Comparison of ENCODE assay signal across 9 cellular contexts in the genomic region with DNA sequence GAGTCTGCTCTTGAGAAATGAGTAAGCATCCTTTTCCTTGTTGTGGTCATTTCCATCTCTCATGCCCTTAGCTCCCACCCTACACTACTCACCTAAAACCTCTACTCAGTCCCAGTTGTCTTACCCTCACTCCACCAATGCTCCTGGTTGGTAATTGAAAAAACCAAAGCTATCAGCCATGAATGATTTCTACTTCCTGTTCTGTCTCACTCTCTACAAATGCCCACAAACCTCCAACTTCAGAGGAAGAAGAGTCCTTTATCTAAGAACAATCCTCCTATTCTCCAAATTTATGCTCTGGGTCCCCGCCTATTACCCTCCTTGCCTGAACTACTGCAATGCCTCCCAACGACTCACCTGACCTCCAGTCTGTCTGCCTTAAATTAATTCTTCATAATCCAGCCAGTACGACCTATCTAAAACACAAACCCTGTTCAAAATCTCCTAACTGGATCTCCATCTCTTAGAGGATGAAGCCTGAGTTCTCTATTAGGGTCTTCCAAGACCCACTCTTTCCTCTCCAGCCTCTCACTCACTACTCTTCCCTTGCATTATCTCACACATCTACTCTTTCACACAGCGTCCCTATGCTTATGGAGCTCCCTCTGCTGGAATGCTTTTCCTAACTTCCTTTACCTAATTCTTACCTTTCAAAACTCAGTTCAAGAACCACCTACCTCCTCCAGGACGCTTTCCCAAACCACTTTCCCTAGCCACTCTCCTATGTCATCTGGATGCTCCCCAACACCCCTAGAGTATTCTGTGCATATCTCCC. TPM values are rescaled to one million over a fixed set of nuclear protein-coding genes. Genes with fewer than 3 reads are reported as not detected.
DNase-seq lines count a peak whose midpoint lies in the region; ATAC-seq and TF ChIP-seq lines count a peak whose summit lies in the region.
"Had no signal": no experiment of that assay in that cellular context is flagged by ENCODE, and none has a peak within 500 bp of the region (broad histone marks: within the 10 kb centered on the region; RNA-seq: fewer than 3 reads in every experiment).

No MANE protein-coding gene starts in this region.

- no peaks in the 10 kb centered on the region for H3K27me3 Mint-ChIP-seq in CD4-positive, alpha-beta memory T cell
- H3K27me3 Mint-ChIP-seq in stimulated activated naive CD8-positive, alpha-beta T cell treated with anti-CD3 and anti-CD28 coated beads, Interleukin-15, Interleukin-2, amounts not matched to agents 100 ng/mL and 50 ng/mL, for 24 hours: no peaks in the 10 kb centered on the region

- peak overlapping the region in 6 of 8 donors; percentile 6 to 66 (median 40) for H3K4me3 Mint-ChIP-seq in CD4-positive, alpha-beta memory T cell
- peak overlapping the region; percentile 14 for H3K4me3 Mint-ChIP-seq in stimulated activated naive CD8-positive, alpha-beta T cell treated with anti-CD3 and anti-CD28 coated beads, Interleukin-15, Interleukin-2, amounts not matched to agents 100 ng/mL and 50 ng/mL, for 24 hours

- intact Hi-C loops in CD4-positive, alpha-beta memory T cell (cut with micrococcal nuclease): loop anchor here (1.0 to 2.0 kb wide), 5 partner anchors 26 to 283 kb away; a partner anchor contains a TSS

- H3K4me1 ChIP-seq in CD4-positive, alpha-beta memory T cell (ENCODE audit: insufficient read depth, low read length): peaks cover 42% of the 10 kb centered on the region

- peaks cover 32% of the 10 kb centered on the region for H3K36me3 ChIP-seq in CD4-positive, alpha-beta memory T cell (ENCODE audit: insufficient read depth, low read length)

- no peaks in the 10 kb centered on the region for H3K27me3 ChIP-seq in CD4-positive, alpha-beta memory T cell (ENCODE audit: insufficient read depth, low read length)
- H3K27me3 ChIP-seq: SJSA1 had no signal

- H3K36me3 Mint-ChIP-seq in CD4-positive, alpha-beta memory T cell: peaks cover 34 to 48% of the 10 kb centered on the region in 2 donors
- H3K36me3 Mint-ChIP-seq in stimulated activated naive CD8-positive, alpha-beta T cell treated with anti-CD3 and anti-CD28 coated beads, Interleukin-15, Interleukin-2, amounts not matched to agents 100 ng/mL and 50 ng/mL, for 24 hours (ENCODE audit: low read depth): peaks cover 43% of the 10 kb centered on the region

- no peaks in the 10 kb centered on the region for H3K9me3 ChIP-seq in CD4-positive, alpha-beta memory T cell (ENCODE audit: control insufficient read depth in 1 of 2, low read length in 2 of 2)
- H3K9me3 ChIP-seq: SJSA1 had no signal

- peaks cover 0 to 6% (median 0%) of the 10 kb centered on the region in 8 donors for H3K9me3 Mint-ChIP-seq in CD4-positive, alpha-beta memory T cell
- H3K9me3 Mint-ChIP-seq in stimulated activated naive CD8-positive, alpha-beta T cell treated with anti-CD3 and anti-CD28 coated beads, Interleukin-15, Interleukin-2, amounts not matched to agents 100 ng/mL and 50 ng/mL, for 24 hours: no peaks in the 10 kb centered on the region

- H3K27ac ChIP-seq in CD4-positive, alpha-beta memory T cell (ENCODE audit: low read depth, low read length): peak overlapping the region; percentile 68

- CTCF ChIA-PET in CD4-positive, alpha-beta memory T cell (lab: Charles Lee; ENCODE audit: partially characterized antibody): interaction anchor here (0.8 to 18.5 kb wide), 25 partner anchors 13 to 240 kb away, joined by 3 to 556 read pairs (median 5); a partner anchor contains a TSS

- H3K4me3 ChIP-seq in CD4-positive, alpha-beta memory T cell (ENCODE audit: low read length in 2 of 2): no peak overlapping the region
- H3K4me3 ChIP-seq: SJSA1 had no signal

- DNase-seq in CD4-positive, alpha-beta memory T cell: no peak
- peak; percentile 37 for DNase-seq in fibroblast of peridontal ligament (ENCODE audit: extremely low read depth)
- DNase-seq in activated CD4-positive, CD25-positive, alpha-beta regulatory T cell treated with anti-CD3 and anti-CD28 coated beads, Interleukin-2, amount 50 U/mL, for 72 hours: no peak

- peaks cover 30 to 59% (median 47%) of the 10 kb centered on the region in 4 donors for H3K4me1 Mint-ChIP-seq in CD4-positive, alpha-beta memory T cell
- peaks cover 51% of the 10 kb centered on the region for H3K4me1 Mint-ChIP-seq in stimulated activated naive CD8-positive, alpha-beta T cell treated with anti-CD3 and anti-CD28 coated beads, Interleukin-15, Interleukin-2, amounts not matched to agents 100 ng/mL and 50 ng/mL, for 24 hours (ENCODE audit: low read depth)

- ATAC-seq in GM18868 (IDR thresholded peaks at IDR 0.05; ENCODE audit: unreplicated experiment): peak; percentile 29
- ATAC-seq in HG03432 (IDR thresholded peaks at IDR 0.05; ENCODE audit: unreplicated experiment): peak; percentile 29
- peak; percentile 51 for ATAC-seq in SK-N-SH treated with all-trans-retinoic acid at 6 μM for 48 hours
- ATAC-seq in HG03095 (IDR thresholded peaks at IDR 0.05; ENCODE audit: unreplicated experiment): no peak

- peak overlapping the region; percentile 71 to 96 (median 89) for H3K27ac Mint-ChIP-seq in CD4-positive, alpha-beta memory T cell
- H3K27ac Mint-ChIP-seq in stimulated activated naive CD8-positive, alpha-beta T cell treated with anti-CD3 and anti-CD28 coated beads, Interleukin-15, Interleukin-2, amounts not matched to agents 100 ng/mL and 50 ng/mL, for 24 hours: peak overlapping the region; percentile 90

- POLR2A ChIA-PET in CD4-positive, alpha-beta memory T cell (lab: Charles Lee; ENCODE audit: partially characterized antibody): interaction anchor here (0.6 to 7.1 kb wide), 16 partner anchors 10 to 137 kb away, joined by 3 to 136 read pairs (median 4); a partner anchor contains a TSS

TF ChIP-seq in SK-N-SH treated with all-trans-retinoic acid at 6 μM for 48 hours, 23 proteins besides CTCF, POLR2A, EP300 and RAD21:
- TF ChIP-seq ZNF70 (CRISPR knock-in tag; IDR thresholded peaks at IDR 0.05) (no peak), BACH2 (CRISPR knock-in tag; IDR thresholded peaks at IDR 0.05; ENCODE audit: borderline replicate concordance) (no peak), ZFP3 (CRISPR knock-in tag; IDR thresholded peaks at IDR 0.05) (no peak), ZNF565 (CRISPR knock-in tag; conservative IDR thresholded peaks at IDR 0.05; ENCODE audit: low read depth) (no peak), SNAI2 (CRISPR knock-in tag; IDR thresholded peaks at IDR 0.05) (no peak)

RNA-seq across cellular contexts. Expression of a gene that starts 2.2 kb away (rescaled TPM):
- 10 to 100 TPM; 37.6 to 38.6 TPM for total RNA-seq in CD4-positive, alpha-beta memory T cell
- 10 to 100 TPM; 31.4 to 32.9 TPM for polyA plus RNA-seq in CD4-positive, alpha-beta memory T cell

RNA-seq across cellular contexts. Expression of a gene that starts 2.3 kb away (rescaled TPM):
- total RNA-seq in CD4-positive, alpha-beta memory T cell: 10 to 100 TPM; 23.1 to 28.1 TPM
- polyA plus RNA-seq in CD4-positive, alpha-beta memory T cell: 1 to 10 TPM in 1 of 2 donors, under 1 TPM in 1; 0.83 to 1.6 TPM

RNA-seq across cellular contexts. Expression of a gene that starts 10.4 kb away (rescaled TPM):
- total RNA-seq in CD4-positive, alpha-beta memory T cell: 10 to 100 TPM; 22.3 to 26.0 TPM
- 10 to 100 TPM; 17.2 to 24.3 TPM for polyA plus RNA-seq in CD4-positive, alpha-beta memory T cell
- total RNA-seq: SJSA1 had no signal

RNA-seq across cellular contexts. Expression of a gene that starts 12.6 kb away (rescaled TPM):
- total RNA-seq in CD4-positive, alpha-beta memory T cell: 10 to 100 TPM; 18.0 to 18.8 TPM
- 1 to 10 TPM; 2.3 to 3.2 TPM for polyA plus RNA-seq in CD4-positive, alpha-beta memory T cell

RNA-seq across cellular contexts. Expression of a gene that starts 13.9 kb away (rescaled TPM):
- total RNA-seq in CD4-positive, alpha-beta memory T cell: 10 to 100 TPM; 19.5 to 20.0 TPM
- 10 to 100 TPM in 1 of 2 donors, 1 to 10 TPM in 1; 9.6 to 10.6 TPM for polyA plus RNA-seq in CD4-positive, alpha-beta memory T cell
